Comparison of ENCODE assay signal across 8 cellular contexts in genomic region chr14:54565236-54566151, GRCh38. TPM values are rescaled to one million over a fixed set of nuclear protein-coding genes. Genes with fewer than 3 reads are reported as not detected.
A peak's percentile ranks its signal among the peaks of the same experiment; 100 is the strongest.
DNase-seq lines count a peak whose midpoint lies in the region; ATAC-seq, FAIRE-seq and TF ChIP-seq lines count a peak whose summit lies in the region.

No MANE protein-coding gene starts in this region.

- H3K9ac ChIP-seq in Karpas-422 (ENCODE audit: low read length) (peak overlapping the region; percentile 94), SK-N-SH (peak overlapping the region; percentile 95), parathyroid adenoma (peak overlapping the region; percentile 44)

- H3K4me1 ChIP-seq in Karpas-422 (ENCODE audit: low read length) (peaks cover 36% of the 10 kb centered on the region), SK-N-SH (ENCODE audit: control insufficient read depth in 1 of 2, insufficient read depth in 2 of 2, low read depth in 1 of 2, low read length in 1 of 2) (peaks cover 22% of the 10 kb centered on the region in 2 experiments), cardiac muscle cell (ENCODE audit: low read depth) (peaks cover 29% of the 10 kb centered on the region), parathyroid adenoma (peaks cover 5% of the 10 kb centered on the region)

- FAIRE-seq in G401.6 (lab: Jason Lieb, UNC): peak; percentile 86

- H2AFZ ChIP-seq in Karpas-422 (ENCODE audit: low read length): peak overlapping the region; percentile 64; the same call in 1 of the 2 replicates
- H2AFZ ChIP-seq in SK-N-SH (ENCODE audit: low read depth): peak overlapping the region; percentile 49; the same call in 1 of the 2 replicates
- peak overlapping the region; percentile 79 for H2AFZ ChIP-seq in parathyroid adenoma

- H3K27ac Mint-ChIP-seq in type B pancreatic cell: peak overlapping the region; percentile 86

- H3K27me3 Mint-ChIP-seq in type B pancreatic cell: peaks cover 13% of the 10 kb centered on the region

- DNase-seq in Karpas-422 (peak; percentile 97), SK-N-SH (peak; percentile 91), cardiac muscle cell (ENCODE audit: low read depth in 1 of 2, low spot score in 1 of 2) (peak; percentile 93), type B pancreatic cell (ENCODE audit: extremely low spot score, unreplicated experiment) (peak; percentile 91)
- peak; percentile 34 for DNase-seq in activated naive CD8-positive, alpha-beta T cell treated with anti-CD3 and anti-CD28 coated beads, Interleukin-2, amount 50 U/mL, for 16 hours (ENCODE audit: low read depth, low spot score)

- peaks cover 4% of the 10 kb centered on the region for H3K36me3 Mint-ChIP-seq in type B pancreatic cell

- peak overlapping the region; percentile 92 for H3K4me2 ChIP-seq in Karpas-422 (ENCODE audit: low read depth, low read length, poor library complexity, severe bottlenecking)
- H3K4me2 ChIP-seq in SK-N-SH: peak overlapping the region; percentile 93
- H3K4me2 ChIP-seq in parathyroid adenoma (ENCODE audit: low read length): peak overlapping the region; percentile 89

- peaks cover 43% of the 10 kb centered on the region for H3F3A ChIP-seq in SK-N-SH (replicated peaks; ENCODE audit: insufficient read depth)

- TF ChIP-seq CTCF in SK-N-SH (IDR thresholded peaks at IDR 0.05) (peak; percentile 38), cardiac muscle cell (IDR thresholded peaks at IDR 0.05; ENCODE audit: low read depth, low read length) (peak; percentile 19), parathyroid adenoma (IDR thresholded peaks at IDR 0.05) (peak; percentile 14), type B pancreatic cell (conservative IDR thresholded peaks at IDR 0.05) (peak; percentile 41)

- H3K9me2 ChIP-seq in Karpas-422 (replicated peaks; ENCODE audit: insufficient read depth, low read length) (no peaks in the 10 kb centered on the region), SK-N-SH (no peaks in the 10 kb centered on the region)

- peak in 1 of 2 experiments; percentile 88; a peak in 2 of 4 replicates for TF ChIP-seq EP300 in SK-N-SH (IDR thresholded peaks at IDR 0.05; ENCODE audit: borderline replicate concordance in 1 of 2, low read depth in 1 of 2, low read length in 1 of 2)

- H3K4me1 Mint-ChIP-seq in type B pancreatic cell (ENCODE audit: unreplicated experiment): peaks cover 21% of the 10 kb centered on the region

- H3K4me3 Mint-ChIP-seq in type B pancreatic cell: peak overlapping the region; percentile 87

- H3K27me3 ChIP-seq in Karpas-422 (ENCODE audit: low read length): no peaks in the 10 kb centered on the region
- H3K27me3 ChIP-seq in SK-N-SH (ENCODE audit: insufficient read depth): no peaks in the 10 kb centered on the region
- H3K27me3 ChIP-seq in cardiac muscle cell: no peaks in the 10 kb centered on the region
- H3K27me3 ChIP-seq in parathyroid adenoma (ENCODE audit: control insufficient read depth, insufficient read depth, low read length): no peaks in the 10 kb centered on the region

- TF ChIP-seq RAD21 in SK-N-SH (IDR thresholded peaks at IDR 0.05; ENCODE audit: low read length): no peak; the same call in 1 of the 2 replicates

- POLR2A ChIA-PET in SK-N-SH (lab: Yijun Ruan, JAX): interaction anchor here (0.7 to 3.5 kb wide), 9 partner anchors 119 to 486 kb away, joined by 3 to 18 read pairs (median 4); partner anchors contain the start of genes MAPK1IP1L, SOCS4 and WDHD1

- H3K79me2 ChIP-seq in Karpas-422 (ENCODE audit: low read length): peaks cover 35% of the 10 kb centered on the region
- peaks cover 54% of the 10 kb centered on the region for H3K79me2 ChIP-seq in SK-N-SH (ENCODE audit: insufficient read depth)
- no peaks in the 10 kb centered on the region for H3K79me2 ChIP-seq in parathyroid adenoma

- WGBS in SK-N-SH (ENCODE audit: low lambda C conversion rate): under 1% methylated on average over 40 of the region's 86 CpGs

- H3K4me3 ChIP-seq in Karpas-422 (ENCODE audit: low read length) (peak overlapping the region; percentile 90), SK-N-SH (ENCODE audit: low read depth in 2 of 2, low read length in 1 of 2) (peak overlapping the region; percentile 70 to 73), cardiac muscle cell (peak overlapping the region; percentile 95), parathyroid adenoma (ENCODE audit: low read depth, low read length) (peak overlapping the region; percentile 71)

- H3K36me3 ChIP-seq in Karpas-422 (ENCODE audit: insufficient read depth, low read length) (peaks cover 23% of the 10 kb centered on the region), SK-N-SH (replicated peaks in 1 of 2; ENCODE audit: control insufficient read depth in 1 of 2, insufficient read depth in 2 of 2, low read length in 1 of 2) (peaks cover 4 to 8% of the 10 kb centered on the region in 2 experiments), cardiac muscle cell (no peaks in the 10 kb centered on the region), parathyroid adenoma (ENCODE audit: control insufficient read depth, insufficient read depth, low read length) (no peaks in the 10 kb centered on the region)

- peak overlapping the region; percentile 88 for H3K27ac ChIP-seq in Karpas-422 (ENCODE audit: low read length)
- H3K27ac ChIP-seq in SK-N-SH (ENCODE audit: low read depth in 2 of 2, low read length in 1 of 2): peak overlapping the region; percentile 82 to 93
- peak overlapping the region; percentile 95 for H3K27ac ChIP-seq in cardiac muscle cell
- H3K27ac ChIP-seq in parathyroid adenoma: peak overlapping the region; percentile 91

- ATAC-seq in GM21737 (IDR thresholded peaks at IDR 0.05; ENCODE audit: unreplicated experiment): peak; percentile 42

- H3K9me3 Mint-ChIP-seq in type B pancreatic cell: no peaks in the 10 kb centered on the region

- no peaks in the 10 kb centered on the region for H3K9me3 ChIP-seq in Karpas-422 (ENCODE audit: low read length)
- no peaks in the 10 kb centered on the region for H3K9me3 ChIP-seq in SK-N-SH
- H3K9me3 ChIP-seq in cardiac muscle cell (ENCODE audit: low read depth): no peaks in the 10 kb centered on the region
- no peaks in the 10 kb centered on the region for H3K9me3 ChIP-seq in parathyroid adenoma (ENCODE audit: control insufficient read depth, low read length)

- CTCF ChIA-PET in SK-N-SH (lab: Yijun Ruan, JAX): interaction anchor here (0.7 to 7.3 kb wide), 31 partner anchors 8 to 501 kb away, joined by 3 to 171 read pairs (median 4); partner anchors contain the start of genes SOCS4 and WDHD1

- peaks cover 4% of the 10 kb centered on the region; the same call in 1 of the 2 replicates for H4K20me1 ChIP-seq in Karpas-422 (ENCODE audit: insufficient read depth, low read depth, low read length)
- H4K20me1 ChIP-seq in SK-N-SH (ENCODE audit: insufficient read depth): peaks cover 21% of the 10 kb centered on the region

TF ChIP-seq in SK-N-SH, 30 proteins besides CTCF, POLR2A, EP300 and RAD21 (continues in another document):
- TF ChIP-seq SMC3 (IDR thresholded peaks at IDR 0.05; ENCODE audit: low read depth, low read length) (no peak; the same call in 1 of the 2 replicates), YY1 (IDR thresholded peaks at IDR 0.05; ENCODE audit: low read depth) (0 out of 2 replicates have a peak, but pooled peaks have one; percentile 39), GABPA (IDR thresholded peaks at IDR 0.05; ENCODE audit: low read depth) (no peak; the same call in 1 of the 2 replicates), TCF12 (IDR thresholded peaks at IDR 0.05) (peak; percentile 92), ELF1 (IDR thresholded peaks at IDR 0.05) (no peak; the same call in 1 of the 2 replicates), MEF2A (IDR thresholded peaks at IDR 0.05; ENCODE audit: borderline replicate concordance, low read depth) (peak; percentile 51; the same call in 1 of the 2 replicates), IRF3 (IDR thresholded peaks at IDR 0.05; ENCODE audit: low read depth, low read length) (no peak), JUND (IDR thresholded peaks at IDR 0.05) (peak; percentile 61), ZBTB33 (IDR thresholded peaks at IDR 0.05; ENCODE audit: borderline replicate concordance, low read depth) (0 out of 2 replicates have a peak, but pooled peaks have one; percentile 64)

RNA-seq across cellular contexts. Expression of gene SAMD4A, which starts 1.4 kb away (rescaled TPM):
- total RNA-seq in Karpas-422 (2014; rRNA removed; shearing (Covaris generic); ENCODE audit: low replicate concordance): 77.2 and 94.7 TPM in 2 replicates
- polyA plus RNA-seq in SK-N-SH (2012; rRNA removed) (5.0 and 5.9 TPM in 2 replicates), cardiac muscle cell (14.4 and 28.6 TPM in 2 replicates)
- polyA plus RNA-seq in SK-N-SH (2012; cell fraction: cytosol; rRNA removed): 5.2 and 5.7 TPM in 2 replicates
- 16.6 and 20.6 TPM in 2 replicates for polyA plus RNA-seq in SK-N-SH (2012; cell fraction: nucleus; rRNA removed)
- total RNA-seq in cardiac muscle cell (26.6 and 60.4 TPM in 2 replicates), type B pancreatic cell (ENCODE audit: low replicate concordance) (14.4 and 23.0 TPM in 2 replicates)

RNA-seq across cellular contexts. Expression of gene CGRRF1, which starts 55.8 kb away (rescaled TPM):
- 8.8 and 25.9 TPM in 2 replicates for total RNA-seq in Karpas-422 (2014; rRNA removed; shearing (Covaris generic); ENCODE audit: low replicate concordance)
- polyA plus RNA-seq in SK-N-SH (2012; rRNA removed) (6.4 and 7.7 TPM in 2 replicates), cardiac muscle cell (22.9 and 40.6 TPM in 2 replicates)
- 9.4 and 9.7 TPM in 2 replicates for polyA plus RNA-seq in SK-N-SH (2012; cell fraction: cytosol; rRNA removed)
- polyA plus RNA-seq in SK-N-SH (2012; cell fraction: nucleus; rRNA removed): 6.4 and 12.1 TPM in 2 replicates
- total RNA-seq in cardiac muscle cell (8.4 and 12.4 TPM in 2 replicates), type B pancreatic cell (ENCODE audit: low replicate concordance) (12.1 and 16.7 TPM in 2 replicates)

Comparison
In these comparisons a context has a peak if more than half of its experiments do, and no peak if none do; other contexts are left out.
1. Peak in every context shown above with its lines: DNase-seq, ATAC-seq, H3K4me3 ChIP-seq and H3K27ac ChIP-seq.
2. DNase-seq: peak in every context shown above with its lines; median percentile 97 in Karpas-422; 93 in cardiac muscle cell; 91 in SK-N-SH; 91 in type B pancreatic cell; 34 in activated naive CD8-positive, alpha-beta T cell treated with anti-CD3 and anti-CD28 coated beads, Interleukin-2, amount 50 U/mL, for 16 hours.
3. H3K9ac ChIP-seq: peak in every context shown above with its lines; median percentile 95 in SK-N-SH; 94 in Karpas-422; 44 in parathyroid adenoma.